ENCODE assay signal across 11 cellular contexts in genomic region chr2:3805120-3805519, GRCh38.
DNase-seq lines count a peak whose midpoint lies in the region; ATAC-seq and TF ChIP-seq lines count a peak whose summit lies in the region.
"Had no signal": no experiment of that assay in that cellular context is flagged by ENCODE, and none has a peak within 500 bp of the region (broad histone marks: within the 10 kb centered on the region; RNA-seq: fewer than 3 reads in every experiment).

No MANE protein-coding gene starts in this region.

- H3K79me2 ChIP-seq in HCT116 (ENCODE audit: insufficient read depth, low read length) = no peaks in the 10 kb centered on the region

- ATAC-seq in HCT116 (peak; percentile 96), psoas muscle (no peak), HG02870 (IDR thresholded peaks at IDR 0.05; ENCODE audit: unreplicated experiment) (no peak), HG02763 (IDR thresholded peaks at IDR 0.05; ENCODE audit: unreplicated experiment) (no peak)

- peak; percentile 55 for TF ChIP-seq RAD21 in HCT116 (IDR thresholded peaks at IDR 0.05; ENCODE audit: low read depth)

- CTCF ChIA-PET in Caco-2 (lab: Charles Lee) = interaction anchor here (0.8 to 1.5 kb wide), 2 partner anchors 76 to 77 kb away, joined by 3 to 16 read pairs; no protein-coding TSS in a partner anchor
- CTCF ChIA-PET in HCT116 (lab: Charles Lee) = interaction anchor here (0.7 to 4.1 kb wide), 10 partner anchors 19 to 113 kb away, joined by 3 to 31 read pairs (median 6); no protein-coding TSS in a partner anchor

- H2AFZ ChIP-seq in HCT116 (ENCODE audit: low read depth, low read length, poor library complexity, severe bottlenecking) = no peak overlapping the region

- intact Hi-C loops in Caco-2 (cut with micrococcal nuclease; ENCODE audit: unreplicated experiment) = loop anchor here (1.0 to 2.0 kb wide), 3 partner anchors 66 to 112 kb away; no protein-coding TSS in a partner anchor
- intact Hi-C loops in HCT116 (cut with micrococcal nuclease) = loop anchor here (1.0 to 2.0 kb wide), 2 partner anchors 66 to 113 kb away; no protein-coding TSS in a partner anchor
- intact Hi-C loops in psoas muscle (cut with DNase I) = no loop called here

- H3K27me3 Mint-ChIP-seq in Caco-2 (ENCODE audit: insufficient read depth, unreplicated experiment) = peaks cover 4% of the 10 kb centered on the region

- H3K27ac ChIP-seq in HCT116 (ENCODE audit: low read depth, low read length) (no peak overlapping the region), psoas muscle (no peak overlapping the region)
- H3K27ac ChIP-seq: ascending aorta, tibial nerve had no signal

- RAD21 ChIA-PET in HCT116 (lab: Charles Lee; ENCODE audit: low non-redundant PET in 1 of 2, low total read pairs in 2 of 2, uncharacterized antibody in 2 of 2, unreplicated experiment in 2 of 2) = no interaction called here

- no peak for TF ChIP-seq POLR2A in HCT116 (IDR thresholded peaks at IDR 0.05; ENCODE audit: borderline replicate concordance, extremely low read depth, insufficient read depth, insufficient read length)

- H3K27me3 ChIP-seq in Caco-2 (replicated peaks; ENCODE audit: control insufficient read depth, insufficient read depth, low read length) (no peaks in the 10 kb centered on the region), HCT116 (ENCODE audit: insufficient read depth, low read length) (peaks cover 10% of the 10 kb centered on the region; the same call in 1 of the 2 replicates), psoas muscle (ENCODE audit: insufficient read depth in 3 of 3, low read length in 2 of 3) (no peaks in the 10 kb centered on the region)
- H3K27me3 ChIP-seq: ascending aorta, tibial nerve had no signal

- DNase-seq in Caco-2 (peak; percentile 54 to 58), HCT116 (ENCODE audit: low read depth, low spot score) (peak; percentile 23), SHP77 treated with DMSO at 0.1 percent for 48 hours (lab: John Stamatoyannopoulos, UW) (peak; percentile 52), kidney tubule cell (ENCODE audit: low spot score) (peak; percentile 54), psoas muscle (no peak)
- DNase-seq in activated effector memory CD4-positive, alpha-beta T cell treated with Interleukin-2 at 50 U/mL for 16 hours = no peak
- DNase-seq: NCI-H1436 treated with DMSO at 0.1 percent for 48 hours had no signal

- no peaks in the 10 kb centered on the region for H3K36me3 Mint-ChIP-seq in Caco-2 (ENCODE audit: insufficient read depth, unreplicated experiment)

- TF ChIP-seq CTCF in Caco-2 (IDR thresholded peaks at IDR 0.05; ENCODE audit: insufficient read depth in 1 of 2, low read depth in 1 of 2, low read length in 1 of 2, severe bottlenecking in 1 of 2, unreplicated experiment in 1 of 2) (peak; percentile 41 to 66), HCT116 (IDR thresholded peaks at IDR 0.05 in 2 of 3, conservative IDR thresholded peaks at IDR 0.05 in 1 of 3; ENCODE audit: borderline replicate concordance in 1 of 3, insufficient read depth in 1 of 3, low read depth in 2 of 3, low read length in 2 of 3) (peak; percentile 66 to 84 (median 71); a peak in 5 of 6 replicates), psoas muscle (IDR thresholded peaks at IDR 0.05) (no peak)

- no peaks in the 10 kb centered on the region for H3K9me3 Mint-ChIP-seq in Caco-2 (ENCODE audit: unreplicated experiment)

- H3K36me3 ChIP-seq in Caco-2 (ENCODE audit: control insufficient read depth, insufficient read depth, low read length) (no peaks in the 10 kb centered on the region), HCT116 (ENCODE audit: control insufficient read depth in 1 of 2, insufficient read depth in 2 of 2, low read length in 2 of 2) (no peaks in the 10 kb centered on the region), psoas muscle (ENCODE audit: insufficient read depth in 1 of 2, low read depth in 1 of 2) (no peaks in the 10 kb centered on the region)
- H3K36me3 ChIP-seq: ascending aorta, tibial nerve had no signal

- no peaks in the 10 kb centered on the region for H3K9me3 ChIP-seq in Caco-2
- H3K9me3 ChIP-seq in HCT116 (ENCODE audit: control insufficient read depth in 1 of 2, insufficient read depth in 1 of 2, low read depth in 1 of 2, low read length in 2 of 2) = no peaks in the 10 kb centered on the region
- no peaks in the 10 kb centered on the region for H3K9me3 ChIP-seq in psoas muscle
- H3K9me3 ChIP-seq: ascending aorta, tibial nerve had no signal

- 15 to 25% (median 24%) methylated on average over 8 of the region's 8 CpGs for WGBS in psoas muscle, 3 donors

- no peak overlapping the region for H3K4me2 ChIP-seq in HCT116 (ENCODE audit: low read length)

- no peak overlapping the region for H3K4me3 ChIP-seq in Caco-2 (ENCODE audit: low read depth, low read length)
- H3K4me3 ChIP-seq in HCT116 (replicated peaks in 1 of 2; ENCODE audit: low read depth in 1 of 2, low read length in 2 of 2) = no peak overlapping the region
- no peak overlapping the region for H3K4me3 ChIP-seq in psoas muscle
- H3K4me3 ChIP-seq: ascending aorta, tibial nerve had no signal

- POLR2A ChIA-PET in Caco-2 (lab: Charles Lee) (no interaction called here), HCT116 (lab: Charles Lee) (no interaction called here)

- no peaks in the 10 kb centered on the region for H3K4me1 Mint-ChIP-seq in Caco-2 (ENCODE audit: low read depth, unreplicated experiment)

- H3K4me3 Mint-ChIP-seq in Caco-2 (ENCODE audit: unreplicated experiment) = no peak overlapping the region

- H4K20me1 ChIP-seq in HCT116 (ENCODE audit: insufficient read depth) = no peaks in the 10 kb centered on the region

- H3K27ac Mint-ChIP-seq in Caco-2 (ENCODE audit: unreplicated experiment) = no peak overlapping the region

- H3K9me2 ChIP-seq in HCT116 (ENCODE audit: insufficient read depth) = no peaks in the 10 kb centered on the region

- no TSS peak for BruUV-seq in Caco-2 (replicated peaks; lab: Mats Ljungman, UMichigan)
- BruUV-seq in HCT116 (replicated peaks; lab: Mats Ljungman, UMichigan) = no TSS peak

- H3K4me1 ChIP-seq in Caco-2 = no peaks in the 10 kb centered on the region
- no peaks in the 10 kb centered on the region for H3K4me1 ChIP-seq in HCT116 (ENCODE audit: control insufficient read depth in 1 of 2, insufficient read depth in 2 of 2, low read length in 2 of 2)
- H3K4me1 ChIP-seq in psoas muscle = no peaks in the 10 kb centered on the region
- H3K4me1 ChIP-seq: ascending aorta, tibial nerve had no signal

- H3K9ac ChIP-seq in HCT116 (ENCODE audit: low read length) = no peak overlapping the region

TF ChIP-seq in HCT116, 20 proteins besides CTCF, POLR2A, EP300 and RAD21 (continues in another document):
- no peak for TF ChIP-seq POLR2AphosphoS5 (IDR thresholded peaks at IDR 0.05; ENCODE audit: low read depth, low read length)
- no peak for TF ChIP-seq SP1 (IDR thresholded peaks at IDR 0.05; ENCODE audit: low read depth)
- no peak for TF ChIP-seq EZH2phosphoT487 (IDR thresholded peaks at IDR 0.05; ENCODE audit: borderline replicate concordance)
- TF ChIP-seq EZH2 (IDR thresholded peaks at IDR 0.05) = no peak
- no peak for TF ChIP-seq EGR1 (IDR thresholded peaks at IDR 0.05; ENCODE audit: low read depth)
- no peak for TF ChIP-seq REST (IDR thresholded peaks at IDR 0.05; ENCODE audit: low read depth)
- no peak for TF ChIP-seq ZNF274 (IDR thresholded peaks at IDR 0.05; ENCODE audit: low read depth, low read length)
- no peak for TF ChIP-seq FOSL1 (IDR thresholded peaks at IDR 0.05; ENCODE audit: low read depth)
- TF ChIP-seq ZFX (IDR thresholded peaks at IDR 0.05) = no peak
- no peak for TF ChIP-seq SIN3A (IDR thresholded peaks at IDR 0.05; ENCODE audit: low read depth)
- TF ChIP-seq ZBTB33 (IDR thresholded peaks at IDR 0.05; ENCODE audit: extremely low read depth, insufficient replicate concordance, low read length) = no peak
- no peak for TF ChIP-seq CEBPB (IDR thresholded peaks at IDR 0.05; ENCODE audit: low read depth)

Comparison
In these comparisons a context has a peak if more than half of its experiments do, and no peak if none do; other contexts are left out.
1. DNase-seq: peak in Caco-2 (2 of 2), HCT116 (single experiment), SHP77 treated with DMSO at 0.1 percent for 48 hours (single experiment) and kidney tubule cell (single experiment); none in psoas muscle (0 of 2) and activated effector memory CD4-positive, alpha-beta T cell treated with Interleukin-2 at 50 U/mL for 16 hours (single experiment).
2. intact Hi-C loops: an anchor here in Caco-2 (1.0 to 2.0 kb wide) and HCT116 (1.0 to 2.0 kb wide); none called in psoas muscle.